Comparison of ENCODE assay signal across 8 cellular contexts in the genomic region with DNA sequence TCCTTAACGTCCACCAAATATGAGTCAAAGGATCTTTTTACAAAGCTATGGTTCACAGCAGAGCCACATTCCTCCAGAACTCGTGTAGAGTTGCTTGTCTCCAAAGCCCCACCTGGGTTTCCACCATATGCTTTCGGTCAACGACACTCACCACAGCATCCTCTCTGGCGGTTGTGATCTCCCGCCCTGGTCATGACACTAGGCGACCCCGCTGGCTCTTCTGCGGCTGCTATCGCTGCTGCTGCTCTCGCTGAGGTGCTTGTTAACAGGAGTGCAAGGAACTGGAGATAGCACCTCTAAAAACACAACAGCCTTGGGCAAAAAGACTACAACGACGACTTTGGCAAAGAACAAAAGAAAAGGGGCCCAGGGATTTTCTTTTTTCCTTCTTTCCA. TPM values are rescaled to one million over a fixed set of nuclear protein-coding genes. Genes with fewer than 3 reads are reported as not detected.
DNase-seq lines count a peak whose midpoint lies in the region; ATAC-seq, FAIRE-seq and TF ChIP-seq lines count a peak whose summit lies in the region.

No MANE protein-coding gene starts in this region.

- H3K27ac ChIP-seq in SK-N-MC (peak overlapping the region; percentile 70; the same call in 1 of the 2 replicates), HepG2 (ENCODE audit: extremely low read length, insufficient read depth, low read length) (peak overlapping the region; percentile 56)

- H3K9ac ChIP-seq in SK-N-MC (ENCODE audit: insufficient read length) (peak overlapping the region; percentile 82), HepG2 (ENCODE audit: insufficient read depth, low read depth, low read length) (peak overlapping the region; percentile 74)

- H3K27ac Mint-ChIP-seq in Calu3 (ENCODE audit: unreplicated experiment), result peak overlapping the region; percentile 93
- no peak overlapping the region for H3K27ac Mint-ChIP-seq in stimulated activated naive B cell treated with anti-CD40 and anti-IgM and Interleukin-4, amounts not matched to agents 10 μg/mL and 1 μg/mL and 100 μg/mL, for 72 hours

- peak overlapping the region; percentile 96 for H3K4me2 ChIP-seq in HepG2 (ENCODE audit: low read depth, low read length)

- no peaks in the 10 kb centered on the region for H3K27me3 Mint-ChIP-seq in Calu3 (ENCODE audit: unreplicated experiment)
- H3K27me3 Mint-ChIP-seq in stimulated activated naive B cell treated with anti-CD40 and anti-IgM and Interleukin-4, amounts not matched to agents 10 μg/mL and 1 μg/mL and 100 μg/mL, for 72 hours, result peaks cover 44 to 46% of the 10 kb centered on the region in 2 donors

- no peak for FAIRE-seq in HepG2 (lab: Jason Lieb, UNC)

- in situ Hi-C loops in HepG2 (cut with HindIII; ENCODE audit: extremely low pct_ligation_motif_present, low pct_unique_long_range_greater_than_20kb), result no loop called here

- TF ChIP-seq CTCF in Calu3 (IDR thresholded peaks at IDR 0.05; ENCODE audit: unreplicated experiment) (no peak), HepG2 (CRISPR knock-in tag; IDR thresholded peaks at IDR 0.05) (no peak)

- WGBS in HepG2 (ENCODE audit: low lambda C conversion rate), result 2% methylated on average over 13 of the region's 13 CpGs

- H3K27me3 ChIP-seq in HepG2 (ENCODE audit: control insufficient read depth in 1 of 2, insufficient read depth in 2 of 2, low read length in 2 of 2), result peaks cover 0 to 11% of the 10 kb centered on the region in 2 experiments; a peak in 2 of 5 replicates

- POLR2A ChIA-PET in HepG2 (lab: Yijun Ruan, JAX), result interaction anchor here (0.7 to 2.8 kb wide), 40 partner anchors 8 to 182 kb away, joined by 3 to 26 read pairs (median 4); a partner anchor contains a TSS

- TF ChIP-seq RAD21 in HepG2 (CRISPR knock-in tag; IDR thresholded peaks at IDR 0.05), result no peak

- TF ChIP-seq POLR2A in HepG2 (IDR thresholded peaks at IDR 0.05; ENCODE audit: insufficient read depth in 1 of 2, low read depth in 2 of 2, low read length in 2 of 2), result no peak

- peak overlapping the region; percentile 62 for H2AFZ ChIP-seq in HepG2 (ENCODE audit: low read length)

- H3K4me3 ChIP-seq in SK-N-MC, result peak overlapping the region; percentile 92
- H3K4me3 ChIP-seq in HepG2 (replicated peaks in 1 of 3; ENCODE audit: insufficient read depth in 1 of 3, low read depth in 2 of 3, low read length in 3 of 3), result peak overlapping the region; percentile 64 to 78 (median 77)

- H3K4me1 Mint-ChIP-seq in Calu3 (ENCODE audit: low read depth, unreplicated experiment), result peaks cover 68% of the 10 kb centered on the region
- H3K4me1 Mint-ChIP-seq in stimulated activated naive B cell treated with anti-CD40 and anti-IgM and Interleukin-4, amounts not matched to agents 10 μg/mL and 1 μg/mL and 100 μg/mL, for 72 hours, result peaks cover 16 to 23% of the 10 kb centered on the region in 2 donors

- CTCF ChIA-PET in Calu3 (lab: Charles Lee), result interaction anchor here (0.5 to 1.9 kb wide), 6 partner anchors 12 to 74 kb away, joined by 3 to 5 read pairs (median 3); no protein-coding TSS in a partner anchor
- CTCF ChIA-PET in HepG2 (lab: Yijun Ruan, JAX; ENCODE audit: low intra/inter-chr PET ratio, low total read pairs), result no interaction called here

- H3K36me3 ChIP-seq in SK-N-MC (ENCODE audit: insufficient read depth, low read length) (peaks cover 4% of the 10 kb centered on the region), HepG2 (replicated peaks in 1 of 2; ENCODE audit: control insufficient read depth in 1 of 2, insufficient read depth in 2 of 2, low read length in 2 of 2) (no peaks in the 10 kb centered on the region)

- H3K36me3 Mint-ChIP-seq in Calu3 (ENCODE audit: insufficient read depth, unreplicated experiment), result peaks cover 30% of the 10 kb centered on the region
- H3K36me3 Mint-ChIP-seq in stimulated activated naive B cell treated with anti-CD40 and anti-IgM and Interleukin-4, amounts not matched to agents 10 μg/mL and 1 μg/mL and 100 μg/mL, for 72 hours, result no peaks in the 10 kb centered on the region

- H3K9me3 Mint-ChIP-seq in Calu3 (ENCODE audit: low read depth, unreplicated experiment), result no peaks in the 10 kb centered on the region
- no peaks in the 10 kb centered on the region for H3K9me3 Mint-ChIP-seq in stimulated activated naive B cell treated with anti-CD40 and anti-IgM and Interleukin-4, amounts not matched to agents 10 μg/mL and 1 μg/mL and 100 μg/mL, for 72 hours

- peak; percentile 38 for ATAC-seq in HG02678 (IDR thresholded peaks at IDR 0.05; ENCODE audit: unreplicated experiment)
- peak; percentile 46 for ATAC-seq in HepG2
- peak; percentile 56 to 62 for ATAC-seq in stimulated activated naive B cell treated with anti-CD40 and anti-IgM and Interleukin-4, amounts not matched to agents 10 μg/mL and 1 μg/mL and 100 μg/mL, for 72 hours (replicated peaks)

- H3K9me3 ChIP-seq in SK-N-MC (ENCODE audit: low read depth, low read length), result no peaks in the 10 kb centered on the region
- no peaks in the 10 kb centered on the region for H3K9me3 ChIP-seq in HepG2 (ENCODE audit: low read length)

- intact Hi-C loops in Calu3 (cut with micrococcal nuclease; ENCODE audit: unreplicated experiment), result no loop called here
- intact Hi-C loops in HepG2 (cut with micrococcal nuclease; ENCODE audit: unreplicated experiment), result loop anchor here (1.0 to 2.0 kb wide), 5 partner anchors 33 to 139 kb away; a partner anchor contains a TSS

- H4K20me1 ChIP-seq in HepG2 (ENCODE audit: insufficient read depth, low read length), result no peaks in the 10 kb centered on the region

- peaks cover 2% of the 10 kb centered on the region for H3K79me2 ChIP-seq in HepG2 (ENCODE audit: insufficient read depth, low read length)

- H3K4me1 ChIP-seq in HepG2 (ENCODE audit: insufficient read depth, low read length), result peaks cover 70% of the 10 kb centered on the region

- TSS peak; percentile 59 for BruUV-seq in Calu3 (replicated peaks; lab: Mats Ljungman, UMichigan)
- TSS peak; percentile 71 for BruUV-seq in HepG2 (replicated peaks; lab: Mats Ljungman, UMichigan)

- no peak for TF ChIP-seq EP300 in HepG2 (IDR thresholded peaks at IDR 0.05; ENCODE audit: low read depth in 2 of 2, low read length in 2 of 2)
- TF ChIP-seq EP300 in HepG2 (CRISPR knock-in tag; IDR thresholded peaks at IDR 0.05; ENCODE audit: borderline replicate concordance), result no peak

- peak; percentile 17 for DNase-seq in Calu3
- no peak for DNase-seq in SK-N-MC (ENCODE audit: low read depth, low spot score)
- peak; percentile 30 for DNase-seq in central memory CD4-positive, alpha-beta T cell
- peak; percentile 40 for DNase-seq in HepG2 (ENCODE audit: low spot score)
- DNase-seq in stimulated activated naive B cell treated with anti-CD40 and anti-IgM and Interleukin-4, amounts not matched to agents 10 μg/mL and 1 μg/mL and 100 μg/mL, for 72 hours, result no peak
- no peak for DNase-seq in DMS153 (lab: John Stamatoyannopoulos, UW)
- DNase-seq in GDM1 (lab: John Stamatoyannopoulos, UW), result no peak

- peak overlapping the region; percentile 98 for H3K4me3 Mint-ChIP-seq in Calu3 (ENCODE audit: low read depth, unreplicated experiment)
- peak overlapping the region; percentile 78 to 80 for H3K4me3 Mint-ChIP-seq in stimulated activated naive B cell treated with anti-CD40 and anti-IgM and Interleukin-4, amounts not matched to agents 10 μg/mL and 1 μg/mL and 100 μg/mL, for 72 hours

TF ChIP-seq in HepG2, 621 proteins besides CTCF, POLR2A, EP300 and RAD21 (continues in another document):
- TF ChIP-seq REL (CRISPR knock-in tag; conservative IDR thresholded peaks at IDR 0.05), result 0 out of 2 replicates have a peak, but pooled peaks have one; percentile 15
- TF ChIP-seq BRCA1 (CRISPR knock-in tag; IDR thresholded peaks at IDR 0.05), result 0 out of 2 replicates have a peak, but pooled peaks have one; percentile 6
- TF ChIP-seq JDP2 (CRISPR knock-in tag; IDR thresholded peaks at IDR 0.05; ENCODE audit: borderline replicate concordance), result no peak
- TF ChIP-seq MYC (CRISPR knock-in tag; IDR thresholded peaks at IDR 0.05; ENCODE audit: borderline replicate concordance), result no peak
- TF ChIP-seq ZNF589 (CRISPR knock-in tag; conservative IDR thresholded peaks at IDR 0.05), result 0 out of 2 replicates have a peak, but pooled peaks have one; percentile 1
- TF ChIP-seq ZNF292 (CRISPR knock-in tag; IDR thresholded peaks at IDR 0.05; ENCODE audit: borderline replicate concordance, low read depth), result peak; percentile 44; the same call in 1 of the 2 replicates
- peak; percentile 74; the same call in 1 of the 2 replicates for TF ChIP-seq ZNF501 (CRISPR knock-in tag; IDR thresholded peaks at IDR 0.05)

RNA-seq across cellular contexts. Expression of a gene that starts 0.3 kb away (rescaled TPM):
- 37.6 and 49.6 TPM in 2 replicates for total RNA-seq in Calu3 (2022)
- 10.6 and 19.2 TPM in 2 replicates for total RNA-seq in HepG2 (2016; rRNA removed; fragmentation: Illumina TruSeq; extraction: Trizol)
- total RNA-seq in HepG2 (2016; cell fraction: cytosol; rRNA removed; fragmentation: Illumina TruSeq; extraction: Trizol; ENCODE audit: low read depth), result 2.5 and 3.1 TPM in 2 replicates
- 10.6 and 17.6 TPM in 2 replicates for total RNA-seq in HepG2 (2016; cell fraction: insoluble cytoplasmic fraction; rRNA removed; fragmentation: Illumina TruSeq; extraction: Trizol)
- total RNA-seq in HepG2 (2016; cell fraction: membrane; rRNA removed; fragmentation: Illumina TruSeq; extraction: Trizol), result 20.1 and 24.4 TPM in 2 replicates
- 9.0 and 10.7 TPM in 2 replicates for total RNA-seq in HepG2 (2016; cell fraction: nucleus; rRNA removed; fragmentation: Illumina TruSeq; extraction: Trizol)
- polyA plus RNA-seq in HepG2 (2011; rRNA removed), result 21.4 and 24.9 TPM in 2 replicates
- 14.9 and 22.6 TPM in 2 replicates for polyA plus RNA-seq in HepG2 (2011; cell fraction: cytosol; rRNA removed)
- polyA plus RNA-seq in HepG2 (2011; cell fraction: nucleus; rRNA removed), result 12.3 and 12.6 TPM in 2 replicates
- polyA plus RNA-seq in HepG2 (2012), result 35.5 and 45.2 TPM in 2 replicates
- 3.4 and 3.6 TPM in 2 replicates for polyA plus RNA-seq in HepG2 (2016; cell fraction: cytosol; fragmentation: Illumina TruSeq; extraction: Trizol; ENCODE audit: low read depth)
- 19.5 and 21.2 TPM in 2 replicates for polyA plus RNA-seq in HepG2 (2016; cell fraction: insoluble cytoplasmic fraction; fragmentation: Illumina TruSeq; extraction: Trizol; ENCODE audit: low read depth)
- 19.1 and 22.9 TPM in 2 replicates for polyA plus RNA-seq in HepG2 (2016; cell fraction: membrane; fragmentation: Illumina TruSeq; extraction: Trizol; ENCODE audit: low read depth)
- polyA plus RNA-seq in HepG2 (2016; cell fraction: nucleus; fragmentation: Illumina TruSeq; extraction: Trizol; ENCODE audit: insufficient read depth, low read depth), result 12.8 and 14.3 TPM in 2 replicates
- polyA minus RNA-seq in HepG2 (2011; rRNA and poly(A)+ RNA removed; ENCODE audit: low replicate concordance), result 0.47 and 45.0 TPM in 2 replicates
- polyA minus RNA-seq in HepG2 (2011; cell fraction: cytosol; rRNA and poly(A)+ RNA removed), result 26.4 and 29.2 TPM in 2 replicates
- 33.1 and 37.5 TPM in 2 replicates for polyA minus RNA-seq in HepG2 (2011; cell fraction: nucleus; rRNA and poly(A)+ RNA removed)

Comparison
In these comparisons a context has a peak if more than half of its experiments do, and no peak if none do; other contexts are left out.
1. DNase-seq: peak in Calu3 (single experiment), central memory CD4-positive, alpha-beta T cell (single experiment) and HepG2 (single experiment); none in SK-N-MC (single experiment), stimulated activated naive B cell treated with anti-CD40 and anti-IgM and Interleukin-4, amounts not matched to agents 10 μg/mL and 1 μg/mL and 100 μg/mL, for 72 hours (single experiment), DMS153 (single experiment) and GDM1 (single experiment).
2. Peak in every context shown above with its lines, with median percentiles within 50 percentile points of each other: ATAC-seq.